17 cellular contexts compared by ENCODE assay signal in genomic region chr19:18332917-18333530, GRCh38. TPM values are rescaled to one million over a fixed set of nuclear protein-coding genes. Genes with fewer than 3 reads are reported as not detected.
DNase-seq lines count a peak whose midpoint lies in the region; ATAC-seq, FAIRE-seq and TF ChIP-seq lines count a peak whose summit lies in the region.
"Had no signal": no experiment of that assay in that cellular context is flagged by ENCODE, and none has a peak within 500 bp of the region (broad histone marks: within the 10 kb centered on the region; RNA-seq: fewer than 3 reads in every experiment).

No MANE protein-coding gene starts in this region.

- no peaks in the 10 kb centered on the region for H4K20me1 ChIP-seq in K562 (replicated peaks; ENCODE audit: control insufficient read depth, insufficient read depth, low read length)
- H4K20me1 ChIP-seq in smooth muscle cell (ENCODE audit: low read depth), result no peaks in the 10 kb centered on the region

- H3K4me2 ChIP-seq in K562 (ENCODE audit: insufficient read depth, low read length) (no peak overlapping the region), smooth muscle cell (no peak overlapping the region)
- H3K4me2 ChIP-seq: SK-N-SH had no signal

- in situ Hi-C loops in K562 (cut with MboI), result no loop called here

- peaks cover 3% of the 10 kb centered on the region for H3F3A ChIP-seq in smooth muscle cell (ENCODE audit: low read depth)

- H2AFZ ChIP-seq in K562 (ENCODE audit: low read depth, low read length) (0 out of 2 replicates have a peak overlapping the region, but pooled peaks have one; percentile 65), smooth muscle cell (ENCODE audit: low read depth) (no peak overlapping the region)

- H3K9me1 ChIP-seq in K562 (ENCODE audit: control insufficient read depth, insufficient read depth, low read length), result no peaks in the 10 kb centered on the region

- H3K9me3 ChIP-seq in K562 (replicated peaks; ENCODE audit: control insufficient read depth, insufficient read depth, low read depth, low read length), result no peaks in the 10 kb centered on the region; the same call in 1 of the 2 replicates
- H3K9me3 ChIP-seq in smooth muscle cell (replicated peaks; ENCODE audit: low read depth), result no peaks in the 10 kb centered on the region
- H3K9me3 ChIP-seq: MG63, SK-N-SH had no signal

- no peak overlapping the region for H3K4me3 ChIP-seq in K562
- no peak overlapping the region for H3K4me3 ChIP-seq in smooth muscle cell
- H3K4me3 ChIP-seq: MG63 had no signal

- CTCF ChIA-PET in HEK293T (lab: Yijun Ruan, JAX), result interaction anchor here (1.0 to 1.9 kb wide), 2 partner anchors 10 to 54 kb away, joined by 4 to 9 read pairs; partner anchors contain the start of gene LSM4
- CTCF ChIA-PET in K562 (lab: Yijun Ruan, JAX; ENCODE audit: low intra/inter-chr PET ratio), result no interaction called here

- H3K27me3 ChIP-seq in K562 (ENCODE audit: control insufficient read depth in 2 of 2, insufficient read depth in 2 of 2, low read length in 2 of 2), result no peaks in the 10 kb centered on the region
- H3K27me3 ChIP-seq in smooth muscle cell (ENCODE audit: low read depth), result no peaks in the 10 kb centered on the region
- H3K27me3 ChIP-seq: MG63 had no signal

- WGBS in K562 (ENCODE audit: insufficient coverage, low coverage, missing lambda C conversion rate), result 76% methylated on average over 15 of the region's 15 CpGs
- 85% methylated on average over 15 of the region's 15 CpGs for WGBS in smooth muscle cell (ENCODE audit: low lambda C conversion rate)

- POLR2A ChIA-PET in HEK293T (lab: Yijun Ruan, JAX) (interaction anchor here (0.6 to 1.0 kb wide), 2 partner anchors 11 to 52 kb away, joined by 3 to 4 read pairs; partner anchors contain the start of gene JUND), K562 (lab: Yijun Ruan, JAX) (interaction anchor here (0.7 to 9.8 kb wide), 5 partner anchors 26 to 109 kb away, joined by 4 to 122 read pairs (median 5); partner anchors contain the start of gene JUND)

- H3K4me1 ChIP-seq in K562 (replicated peaks in 1 of 2; ENCODE audit: control insufficient read depth in 2 of 2, insufficient read depth in 2 of 2, low read length in 2 of 2) (peaks cover 10 to 31% of the 10 kb centered on the region in 2 experiments; a peak in 4 of 5 replicates), smooth muscle cell (ENCODE audit: low read depth) (peaks cover 7% of the 10 kb centered on the region)

- no peak for TF ChIP-seq RAD21 in K562 (CRISPR knock-in tag; conservative IDR thresholded peaks at IDR 0.05 in 1 of 2, IDR thresholded peaks at IDR 0.05 in 1 of 2)

- TF ChIP-seq CTCF in K562 (IDR thresholded peaks at IDR 0.05 in 2 of 3, conservative IDR thresholded peaks at IDR 0.05 in 1 of 3; ENCODE audit: insufficient read depth in 2 of 3, low read depth in 1 of 3, low read length in 3 of 3), result no peak
- no peak for TF ChIP-seq CTCF in smooth muscle cell (IDR thresholded peaks at IDR 0.05; ENCODE audit: borderline replicate concordance, insufficient read depth, poor library complexity, severe bottlenecking)

- TF ChIP-seq EP300 in K562 (IDR thresholded peaks at IDR 0.05; ENCODE audit: low read length), result no peak

- BruUV-seq in K562 (replicated peaks; lab: Mats Ljungman, UMichigan), result no TSS peak

- FAIRE-seq in K562 (lab: Jason Lieb, UNC), result no peak
- FAIRE-seq: GM12891, GM18507, RCC 7860 had no signal

- H3K9ac ChIP-seq in K562 (ENCODE audit: insufficient read depth in 1 of 2, low read depth in 2 of 2, low read length in 2 of 2) (peak overlapping the region in 1 of 2 experiments; percentile 80; a peak in 2 of 4 replicates), smooth muscle cell (ENCODE audit: low read depth) (no peak overlapping the region)
- H3K9ac ChIP-seq: SK-N-SH had no signal

- H3K27ac ChIP-seq in K562 (ENCODE audit: extremely low read depth, low read depth, low read length) (no peak overlapping the region), smooth muscle cell (ENCODE audit: low read depth) (peak overlapping the region; percentile 24)

- no peak for TF ChIP-seq POLR2A in K562 (conservative IDR thresholded peaks at IDR 0.05)

- no peak for ATAC-seq in K562
- no peak for ATAC-seq in HG03280 (IDR thresholded peaks at IDR 0.05; ENCODE audit: unreplicated experiment)

- H3K79me2 ChIP-seq in K562 (ENCODE audit: control insufficient read depth, insufficient read depth, low read length) (no peaks in the 10 kb centered on the region), smooth muscle cell (ENCODE audit: low read depth) (no peaks in the 10 kb centered on the region)

- DNase-seq in HEK293T (ENCODE audit: extremely low spot score) (peak; percentile 4), K562 (ENCODE audit: extremely low read depth in 1 of 4, low spot score in 3 of 4) (no peak), smooth muscle cell (lab: John Stamatoyannopoulos, UW; ENCODE audit: unreplicated experiment) (no peak), NCI-H69 (lab: John Stamatoyannopoulos, UW) (no peak)
- DNase-seq: C1 segment of cervical spinal cord, GF-D8, Karpas-422, MG63, NCI-H1092, NCI-H146, NCI-H510A treated with DMSO at 0.1 percent for 48 hours, SHP77, SK-N-SH had no signal

- intact Hi-C loops in K562 (cut with micrococcal nuclease), result no loop called here

- H3K36me3 ChIP-seq in K562 (ENCODE audit: control insufficient read depth, insufficient read depth, low read length) (no peaks in the 10 kb centered on the region), smooth muscle cell (ENCODE audit: low read depth) (no peaks in the 10 kb centered on the region)
- H3K36me3 ChIP-seq: MG63 had no signal

RNA-seq across cellular contexts. Expression of gene PGPEP1, which starts 7.4 kb away (rescaled TPM):
- total RNA-seq in K562 (2011; cell fraction: chromatin; rRNA removed; ENCODE audit: low replicate concordance), result 44.2 and 152 TPM in 2 replicates
- 93.0 and 102 TPM in 2 replicates for total RNA-seq in K562 (2011; cell fraction: nucleolus; rRNA removed)
- 67.2 and 79.3 TPM in 2 replicates for total RNA-seq in K562 (2011; cell fraction: nucleoplasm; rRNA removed)
- total RNA-seq in K562 (2014; rRNA removed) (29.5 and 33.8 TPM in 2 replicates), K562 (2014; rRNA removed; fragmentation: Illumina TruSeq; extraction: Trizol) (32.2 and 33.5 TPM in 2 replicates), K562 (2015; rRNA removed; fragmentation: Illumina TruSeq; extraction: Trizol) (37.3 and 38.5 TPM in 2 replicates), K562 (2021) (61.7 and 69.6 TPM in 2 replicates), smooth muscle cell (11.1 and 11.7 TPM in 2 replicates)
- polyA plus RNA-seq in K562 (2011; rRNA removed) (37.8 and 43.0 TPM in 2 replicates), K562 (2014; fragmentation: Illumina TruSeq; extraction: Trizol) (36.1 and 36.4 TPM in 2 replicates), K562 (2014; fragmentation: Nextera tagmentation; extraction: Ambion mirVana) (10 to 100 TPM in 1 of 2 experiments, 1 to 10 TPM in 1; 10.0 to 13.4 TPM), K562 (2014; rRNA removed) (32.1 and 33.5 TPM in 2 replicates), smooth muscle cell (4.5 and 8.7 TPM in 2 replicates)
- 33.8 and 35.3 TPM in 2 replicates for polyA plus RNA-seq in K562 (2011; cell fraction: cytosol; rRNA removed)
- 40.8 and 54.8 TPM in 2 replicates for polyA plus RNA-seq in K562 (2011; cell fraction: nucleus; rRNA removed)
- 28.3 and 41.7 TPM in 2 replicates for polyA plus RNA-seq in K562 (2012)
- polyA minus RNA-seq in K562 (2011; rRNA and poly(A)+ RNA removed), result 49.2 and 73.9 TPM in 2 replicates
- 39.5 and 43.2 TPM in 2 replicates for polyA minus RNA-seq in K562 (2011; cell fraction: cytosol; rRNA and poly(A)+ RNA removed)
- 33.0 and 37.7 TPM in 2 replicates for polyA minus RNA-seq in K562 (2011; cell fraction: nucleus; rRNA and poly(A)+ RNA removed)

RNA-seq across cellular contexts. Expression of gene LSM4, which starts 10.1 kb away (rescaled TPM):
- total RNA-seq in K562 (2011; cell fraction: chromatin; rRNA removed; ENCODE audit: low replicate concordance), result 34.5 and 96.0 TPM in 2 replicates
- total RNA-seq in K562 (2011; cell fraction: nucleolus; rRNA removed), result 110 and 120 TPM in 2 replicates
- 70.1 and 74.1 TPM in 2 replicates for total RNA-seq in K562 (2011; cell fraction: nucleoplasm; rRNA removed)
- total RNA-seq in K562 (2014; rRNA removed) (763 and 822 TPM in 2 replicates), K562 (2014; rRNA removed; fragmentation: Illumina TruSeq; extraction: Trizol) (202 and 208 TPM in 2 replicates), K562 (2015; rRNA removed; fragmentation: Illumina TruSeq; extraction: Trizol) (273 and 275 TPM in 2 replicates), K562 (2021) (362 and 385 TPM in 2 replicates), smooth muscle cell (116 and 121 TPM in 2 replicates)
- polyA plus RNA-seq in K562 (2011; rRNA removed) (188 and 201 TPM in 2 replicates), K562 (2014; fragmentation: Illumina TruSeq; extraction: Trizol) (126 and 203 TPM in 2 replicates), K562 (2014; fragmentation: Nextera tagmentation; extraction: Ambion mirVana) (10 to 100 TPM; 11.9 to 29.7 TPM), K562 (2014; rRNA removed) (674 and 746 TPM in 2 replicates), smooth muscle cell (156 and 177 TPM in 2 replicates)
- 294 and 432 TPM in 2 replicates for polyA plus RNA-seq in K562 (2011; cell fraction: cytosol; rRNA removed)
- 206 and 249 TPM in 2 replicates for polyA plus RNA-seq in K562 (2011; cell fraction: nucleus; rRNA removed)
- polyA plus RNA-seq in K562 (2012), result 245 and 279 TPM in 2 replicates
- polyA minus RNA-seq in K562 (2011; rRNA and poly(A)+ RNA removed), result 38.4 and 39.9 TPM in 2 replicates
- polyA minus RNA-seq in K562 (2011; cell fraction: cytosol; rRNA and poly(A)+ RNA removed), result 64.5 and 67.5 TPM in 2 replicates
- polyA minus RNA-seq in K562 (2011; cell fraction: nucleus; rRNA and poly(A)+ RNA removed), result 48.1 and 57.9 TPM in 2 replicates

RNA-seq across cellular contexts. Expression of gene JUND, which starts 51.6 kb away (rescaled TPM):
- 31.7 and 143 TPM in 2 replicates for total RNA-seq in K562 (2011; cell fraction: chromatin; rRNA removed; ENCODE audit: low replicate concordance)
- total RNA-seq in K562 (2011; cell fraction: nucleolus; rRNA removed), result 201 and 240 TPM in 2 replicates
- 97.7 and 104 TPM in 2 replicates for total RNA-seq in K562 (2011; cell fraction: nucleoplasm; rRNA removed)
- total RNA-seq in K562 (2014; rRNA removed), result 279 and 297 TPM in 2 replicates
- 17.4 and 22.6 TPM in 2 replicates for total RNA-seq in K562 (2014; rRNA removed; fragmentation: Illumina TruSeq; extraction: Trizol)
- 33.1 and 33.7 TPM in 2 replicates for total RNA-seq in K562 (2015; rRNA removed; fragmentation: Illumina TruSeq; extraction: Trizol)
- total RNA-seq in K562 (2021), result 245 and 286 TPM in 2 replicates
- polyA plus RNA-seq in K562 (2011; rRNA removed), result 74.2 and 83.0 TPM in 2 replicates
- polyA plus RNA-seq in K562 (2011; cell fraction: cytosol; rRNA removed), result 93.8 and 405 TPM in 2 replicates
- polyA plus RNA-seq in K562 (2011; cell fraction: nucleus; rRNA removed), result 78.6 and 150 TPM in 2 replicates
- polyA plus RNA-seq in K562 (2012), result 73.8 and 111 TPM in 2 replicates
- 42.3 and 63.5 TPM in 2 replicates for polyA plus RNA-seq in K562 (2014; fragmentation: Illumina TruSeq; extraction: Trizol)
- 10 to 100 TPM in 1 of 2 experiments, 1 to 10 TPM in 1; 6.4 to 11.8 TPM for polyA plus RNA-seq in K562 (2014; fragmentation: Nextera tagmentation; extraction: Ambion mirVana)
- polyA plus RNA-seq in K562 (2014; rRNA removed), result 210 and 216 TPM in 2 replicates
- 27.0 and 65.5 TPM in 2 replicates for polyA minus RNA-seq in K562 (2011; rRNA and poly(A)+ RNA removed)
- polyA minus RNA-seq in K562 (2011; cell fraction: cytosol; rRNA and poly(A)+ RNA removed), result 243 and 277 TPM in 2 replicates
- polyA minus RNA-seq in K562 (2011; cell fraction: nucleus; rRNA and poly(A)+ RNA removed), result 89.5 and 108 TPM in 2 replicates
- total RNA-seq in smooth muscle cell, result 79.9 and 164 TPM in 2 replicates
- 464 and 497 TPM in 2 replicates for polyA plus RNA-seq in smooth muscle cell

RNA-seq across cellular contexts. Expression of gene GDF15, which starts 52.9 kb away (rescaled TPM):
- total RNA-seq in K562 (2011; cell fraction: chromatin; rRNA removed; ENCODE audit: low replicate concordance), result 25.1 and 116 TPM in 2 replicates
- total RNA-seq in K562 (2011; cell fraction: nucleolus; rRNA removed), result 214 and 262 TPM in 2 replicates
- total RNA-seq in K562 (2011; cell fraction: nucleoplasm; rRNA removed), result 94.6 and 109 TPM in 2 replicates
- total RNA-seq in K562 (2014; rRNA removed) (78.0 and 82.4 TPM in 2 replicates), K562 (2014; rRNA removed; fragmentation: Illumina TruSeq; extraction: Trizol) (7.3 TPM in 2 replicates), K562 (2015; rRNA removed; fragmentation: Illumina TruSeq; extraction: Trizol) (10.1 and 11.0 TPM in 2 replicates), K562 (2021) (69.8 and 74.5 TPM in 2 replicates), smooth muscle cell (18.8 and 30.9 TPM in 2 replicates)
- polyA plus RNA-seq in K562 (2011; rRNA removed) (12.5 TPM in 2 replicates), K562 (2014; fragmentation: Illumina TruSeq; extraction: Trizol) (19.3 and 47.1 TPM in 2 replicates), K562 (2014; fragmentation: Nextera tagmentation; extraction: Ambion mirVana) (1 to 10 TPM; 2.3 to 2.9 TPM), K562 (2014; rRNA removed) (57.2 and 67.4 TPM in 2 replicates), smooth muscle cell (40.4 and 42.8 TPM in 2 replicates)
- polyA plus RNA-seq in K562 (2011; cell fraction: cytosol; rRNA removed), result 31.8 and 127 TPM in 2 replicates
- polyA plus RNA-seq in K562 (2011; cell fraction: nucleus; rRNA removed), result 21.6 and 59.4 TPM in 2 replicates
- 50.1 and 369 TPM in 2 replicates for polyA plus RNA-seq in K562 (2012)
- polyA minus RNA-seq in K562 (2011; rRNA and poly(A)+ RNA removed), result 2.4 and 5.6 TPM in 2 replicates
- 31.8 and 32.2 TPM in 2 replicates for polyA minus RNA-seq in K562 (2011; cell fraction: cytosol; rRNA and poly(A)+ RNA removed)
- polyA minus RNA-seq in K562 (2011; cell fraction: nucleus; rRNA and poly(A)+ RNA removed), result 18.5 and 24.2 TPM in 2 replicates

RNA-seq across cellular contexts. Expression of gene IQCN, which starts 58.8 kb away (rescaled TPM):
- total RNA-seq in K562 (2011; cell fraction: chromatin; rRNA removed; ENCODE audit: low replicate concordance), result 0.35 and 0.67 TPM in 2 replicates
- total RNA-seq in K562 (2011; cell fraction: nucleolus; rRNA removed), result 0.17 and 0.39 TPM in 2 replicates
- 0.29 and 0.38 TPM in 2 replicates for total RNA-seq in K562 (2011; cell fraction: nucleoplasm; rRNA removed)
- total RNA-seq in K562 (2014; rRNA removed), result 0.04 and 0.05 TPM in 2 replicates
- total RNA-seq in K562 (2014; rRNA removed; fragmentation: Illumina TruSeq; extraction: Trizol), result 0.04 TPM in 1 of 2 replicates, not detected in the other
- 0.04 and 0.07 TPM in 2 replicates for total RNA-seq in K562 (2015; rRNA removed; fragmentation: Illumina TruSeq; extraction: Trizol)
- total RNA-seq in K562 (2021), result 0.07 and 0.16 TPM in 2 replicates
- polyA plus RNA-seq in K562 (2011; rRNA removed), result 0.01 and 0.03 TPM in 2 replicates
- 0.01 TPM in 1 of 2 replicates, not detected in the other for polyA plus RNA-seq in K562 (2011; cell fraction: cytosol; rRNA removed)
- polyA plus RNA-seq in K562 (2011; cell fraction: nucleus; rRNA removed), result 0.06 and 0.33 TPM in 2 replicates
- 0.05 and 0.35 TPM in 2 replicates for polyA plus RNA-seq in K562 (2012)
- 0.01 and 0.03 TPM in 2 replicates for polyA plus RNA-seq in K562 (2014; fragmentation: Illumina TruSeq; extraction: Trizol)
- polyA plus RNA-seq in K562 (2014; fragmentation: Nextera tagmentation; extraction: Ambion mirVana), result not detected
- polyA plus RNA-seq in K562 (2014; rRNA removed), result not detected in 2 replicates
- 0.21 TPM in 1 of 2 replicates, not detected in the other for polyA minus RNA-seq in K562 (2011; rRNA and poly(A)+ RNA removed)
- polyA minus RNA-seq in K562 (2011; cell fraction: cytosol; rRNA and poly(A)+ RNA removed), result not detected in 2 replicates
- polyA minus RNA-seq in K562 (2011; cell fraction: nucleus; rRNA and poly(A)+ RNA removed), result 0.22 and 0.27 TPM in 2 replicates
- 3.9 and 4.9 TPM in 2 replicates for total RNA-seq in smooth muscle cell
- 2.5 and 5.8 TPM in 2 replicates for polyA plus RNA-seq in smooth muscle cell
